ENCODE assay signal across 9 cellular contexts in the genomic region with DNA sequence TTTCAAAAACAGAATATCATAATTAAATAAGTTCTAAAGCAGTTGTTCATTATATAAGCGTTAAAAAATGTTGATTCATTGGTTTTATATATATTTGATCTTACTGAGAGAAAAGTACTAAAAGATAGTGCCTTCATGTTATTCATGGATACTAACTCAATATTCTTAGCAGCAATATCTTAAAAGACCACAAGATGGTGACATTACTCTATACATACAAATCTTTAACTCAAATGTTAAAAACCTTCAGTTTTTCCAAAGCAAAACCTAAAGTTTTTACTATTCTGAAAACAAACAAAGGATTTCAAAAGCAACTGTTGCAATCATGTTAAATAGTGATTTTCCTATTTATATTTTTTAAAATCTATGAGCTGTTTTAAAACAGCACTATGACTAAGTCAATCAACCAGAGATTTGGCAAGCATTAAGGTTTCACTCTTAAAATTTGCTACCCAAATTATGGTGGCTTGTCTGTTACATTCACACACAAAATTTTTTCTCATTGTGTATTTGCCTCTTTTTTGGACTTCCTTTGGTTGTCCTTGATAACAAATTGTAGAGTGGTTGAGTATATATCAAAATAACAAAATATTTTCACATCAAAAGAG. TPM values are rescaled to one million over a fixed set of nuclear protein-coding genes. Genes with fewer than 3 reads are reported as not detected.
A peak's percentile ranks its signal among the peaks of the same experiment; 100 is the strongest.
DNase-seq lines count a peak whose midpoint lies in the region; ATAC-seq and TF ChIP-seq lines count a peak whose summit lies in the region.
"Had no signal": no experiment of that assay in that cellular context is flagged by ENCODE, and none has a peak within 500 bp of the region (broad histone marks: within the 10 kb centered on the region; RNA-seq: fewer than 3 reads in every experiment).

No MANE protein-coding gene starts in this region.

- H3K9me3 Mint-ChIP-seq in osteocyte (ENCODE audit: unreplicated experiment): no peaks in the 10 kb centered on the region

- H3K4me3 Mint-ChIP-seq in osteocyte (ENCODE audit: unreplicated experiment): no peak overlapping the region

- no peaks in the 10 kb centered on the region for H3K36me3 Mint-ChIP-seq in osteocyte (ENCODE audit: unreplicated experiment)

- peaks cover 22% of the 10 kb centered on the region for H3K4me1 Mint-ChIP-seq in osteocyte (ENCODE audit: unreplicated experiment)

- H3K27ac Mint-ChIP-seq in osteocyte (ENCODE audit: unreplicated experiment): no peak overlapping the region

- ATAC-seq in GM19351 (IDR thresholded peaks at IDR 0.05; ENCODE audit: unreplicated experiment): peak; percentile 64
- ATAC-seq in omental fat pad (ENCODE audit: low FRiP score): no peak

- peak; percentile 19 for DNase-seq in Ammon's horn (ENCODE audit: low spot score)
- DNase-seq in NCI-H2227 treated with DMSO at 0.1 percent for 48 hours (lab: John Stamatoyannopoulos, UW): peak; percentile 25
- peak; percentile 64 for DNase-seq in dedifferentiated amniotic fluid mesenchymal stem cell (ENCODE audit: extremely low spot score)
- DNase-seq in osteocyte (ENCODE audit: extremely low spot score, unreplicated experiment): no peak
- no peak for DNase-seq in stimulated activated CD4-positive, alpha-beta T cell treated with anti-CD3 and anti-CD28 coated beads, Interleukin-4, amount 100 ng/mL, for 4 hours
- no peak for DNase-seq in omental fat pad (ENCODE audit: low spot score)
- DNase-seq in caudate nucleus (lab: John Stamatoyannopoulos, UW): no peak

- no peak overlapping the region for H3K27ac ChIP-seq in caudate nucleus (ENCODE audit: low read depth, low read length)

- peak; percentile 73 for TF ChIP-seq CTCF in osteocyte (IDR thresholded peaks at IDR 0.05)
- TF ChIP-seq CTCF in omental fat pad (IDR thresholded peaks at IDR 0.05): no peak

- peaks cover 7% of the 10 kb centered on the region for H3K27me3 Mint-ChIP-seq in osteocyte (ENCODE audit: unreplicated experiment)

RNA-seq across cellular contexts. Expression of a gene that starts 50.1 kb away (rescaled TPM):
- total RNA-seq in osteocyte: not detected in 2 replicates
- total RNA-seq in omental fat pad: 10 to 100 TPM in 1 of 4 donors, 1 to 10 TPM in 2, not detected in 1; 3.3 to 29.2 (median 3.7) TPM
- total RNA-seq: epithelial cell of proximal tubule had no signal

Comparison
In these comparisons a context has a peak if more than half of its experiments do, and no peak if none do; other contexts are left out.
1. DNase-seq: peak in Ammon's horn (single experiment), NCI-H2227 treated with DMSO at 0.1 percent for 48 hours (single experiment) and dedifferentiated amniotic fluid mesenchymal stem cell (single experiment); none in osteocyte (single experiment), stimulated activated CD4-positive, alpha-beta T cell treated with anti-CD3 and anti-CD28 coated beads, Interleukin-4, amount 100 ng/mL, for 4 hours (0 of 2), omental fat pad (single experiment) and caudate nucleus (0 of 61).